ENCODE assay signal across 1 cellular context in genomic region chr10:84147347-84147746, GRCh38.
TF ChIP-seq lines count a peak whose summit lies in the region.

No MANE protein-coding gene starts in this region.

TF ChIP-seq in K562, 482 proteins besides CTCF, POLR2A, EP300 and RAD21:
- TF ChIP-seq RBFOX2 (IDR thresholded peaks at IDR 0.05; ENCODE audit: low read depth, low read length) (0 out of 2 replicates have a peak, but pooled peaks have one; percentile 16), ZBTB17 (CRISPR knock-in tag; IDR thresholded peaks at IDR 0.05) (no peak)
TF ChIP-seq in K562: peak in this region for 1.
